In the genomic region with DNA sequence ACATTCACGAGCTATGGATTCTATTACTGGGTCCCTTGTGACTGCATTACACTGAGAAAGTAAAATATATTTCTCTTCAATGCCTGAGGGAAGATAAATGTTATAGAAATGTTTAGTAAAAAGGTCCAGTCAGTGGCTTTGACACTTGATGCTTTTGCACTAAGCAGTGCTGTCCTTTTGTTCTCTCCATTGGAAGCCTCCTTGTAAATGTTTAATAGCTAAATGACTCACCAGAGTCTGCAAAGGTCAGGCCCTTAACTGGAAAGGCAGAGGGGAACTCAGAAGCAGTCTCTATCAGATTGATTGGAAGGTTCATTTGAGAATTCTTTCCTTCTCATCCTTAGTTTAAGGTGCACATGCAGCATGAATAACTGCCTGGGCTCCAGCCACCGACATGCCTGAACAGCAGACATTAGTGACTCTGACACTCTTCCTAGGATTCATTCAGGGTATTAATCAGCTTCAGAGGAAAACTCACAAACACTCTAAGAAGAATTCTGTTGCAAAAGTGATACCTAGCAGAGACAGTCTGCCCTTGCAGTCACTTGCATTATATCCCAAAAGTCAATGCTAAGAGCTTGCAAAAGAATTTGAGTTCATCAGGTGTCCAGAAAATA, we compare ENCODE assay signal across 13 cellular contexts. TPM values are rescaled to one million over a fixed set of nuclear protein-coding genes. Genes with fewer than 3 reads are reported as not detected.
DNase-seq lines count a peak whose midpoint lies in the region; ATAC-seq and TF ChIP-seq lines count a peak whose summit lies in the region.
"Had no signal": no experiment of that assay in that cellular context is flagged by ENCODE, and none has a peak within 500 bp of the region (broad histone marks: within the 10 kb centered on the region; RNA-seq: fewer than 3 reads in every experiment).

No MANE protein-coding gene starts in this region.

- H3K27me3 ChIP-seq in gastroesophageal sphincter, result no peaks in the 10 kb centered on the region

- ATAC-seq in GM21786 (IDR thresholded peaks at IDR 0.05; ENCODE audit: unreplicated experiment) (peak; percentile 70), gastroesophageal sphincter (no peak), GM19328 (IDR thresholded peaks at IDR 0.05; ENCODE audit: unreplicated experiment) (no peak)

- intact Hi-C loops in head of caudate nucleus (cut with DNase I), result no loop called here
- intact Hi-C loops in activated T-helper 2 cell treated with anti-CD3 and anti-CD28 coated beads, Interferon-gamma antibody, Interleukin-2, Interleukin-4, amounts not matched to agents 10 μg/mL and 5 μg/mL and 100 μg/mL, durations not matched to agents 14 hours and 24 hours and 36 hours (cut with micrococcal nuclease), result no loop called here

- 24 to 75% methylated on average over 2 of the region's 2 CpGs for WGBS in gastroesophageal sphincter (ENCODE audit: low coverage in 1 of 2), 2 donors

- H3K27ac Mint-ChIP-seq in activated T-helper 2 cell treated with anti-CD3 and anti-CD28 coated beads, Interferon-gamma antibody, Interleukin-2, Interleukin-4, amounts not matched to agents 10 μg/mL and 5 μg/mL and 100 μg/mL, durations not matched to agents 14 hours and 24 hours and 36 hours, result no peak overlapping the region
- H3K27ac Mint-ChIP-seq: activated naive CD8-positive, alpha-beta T cell treated with anti-CD3 and anti-CD28 coated beads, Interleukin-2, amount 10 ng/mL, durations not matched to agents 7 days and 5 days had no signal

- H3K27ac ChIP-seq in gastroesophageal sphincter, result no peak overlapping the region

- H3K36me3 Mint-ChIP-seq in activated T-helper 2 cell treated with anti-CD3 and anti-CD28 coated beads, Interferon-gamma antibody, Interleukin-2, Interleukin-4, amounts not matched to agents 10 μg/mL and 5 μg/mL and 100 μg/mL, durations not matched to agents 14 hours and 24 hours and 36 hours (ENCODE audit: low read depth), result no peaks in the 10 kb centered on the region
- H3K36me3 Mint-ChIP-seq: activated naive CD8-positive, alpha-beta T cell treated with anti-CD3 and anti-CD28 coated beads, Interleukin-2, amount 10 ng/mL, durations not matched to agents 7 days and 5 days had no signal

- peak; percentile 68 for DNase-seq in DMS53 treated with DMSO at 0.1 percent for 48 hours (lab: John Stamatoyannopoulos, UW; ENCODE audit: unreplicated experiment)
- DNase-seq in M059J (ENCODE audit: low read depth), result peak; percentile 86
- peak; percentile 70 for DNase-seq in kidney glomerular epithelial cell (lab: John Stamatoyannopoulos, UW)
- DNase-seq in head of caudate nucleus, result no peak
- DNase-seq in activated T-helper 2 cell treated with anti-CD3 and anti-CD28 coated beads, Interferon-gamma antibody, Interleukin-2, Interleukin-4, amounts not matched to agents 10 μg/mL and 5 μg/mL and 100 μg/mL, durations not matched to agents 14 hours and 24 hours and 36 hours (ENCODE audit: low spot score), result no peak
- DNase-seq: activated naive CD8-positive, alpha-beta T cell treated with anti-CD3 and anti-CD28 coated beads, Interleukin-2, amount 10 ng/mL, durations not matched to agents 7 days and 5 days; DMS 273 treated with DMSO at 0.1 percent for 48 hours; NCI-H2107; right cardiac atrium; T1000 had no signal

- no peak for TF ChIP-seq EP300 in gastroesophageal sphincter (IDR thresholded peaks at IDR 0.05)

- peaks cover 10% of the 10 kb centered on the region for H3K4me1 Mint-ChIP-seq in activated T-helper 2 cell treated with anti-CD3 and anti-CD28 coated beads, Interferon-gamma antibody, Interleukin-2, Interleukin-4, amounts not matched to agents 10 μg/mL and 5 μg/mL and 100 μg/mL, durations not matched to agents 14 hours and 24 hours and 36 hours (ENCODE audit: low read depth)
- H3K4me1 Mint-ChIP-seq: activated naive CD8-positive, alpha-beta T cell treated with anti-CD3 and anti-CD28 coated beads, Interleukin-2, amount 10 ng/mL, durations not matched to agents 7 days and 5 days had no signal

- peaks cover 0 to 7% (median 0%) of the 10 kb centered on the region in 3 donors for H3K9me3 ChIP-seq in gastroesophageal sphincter

- TF ChIP-seq POLR2A in gastroesophageal sphincter (IDR thresholded peaks at IDR 0.05), result no peak

- TF ChIP-seq CTCF in gastroesophageal sphincter (IDR thresholded peaks at IDR 0.05), result no peak

- no peak overlapping the region for H3K4me3 ChIP-seq in gastroesophageal sphincter

- H3K36me3 ChIP-seq in gastroesophageal sphincter, result peaks cover 0 to 4% of the 10 kb centered on the region in 2 donors

- H3K4me3 Mint-ChIP-seq in activated T-helper 2 cell treated with anti-CD3 and anti-CD28 coated beads, Interferon-gamma antibody, Interleukin-2, Interleukin-4, amounts not matched to agents 10 μg/mL and 5 μg/mL and 100 μg/mL, durations not matched to agents 14 hours and 24 hours and 36 hours (ENCODE audit: low read depth), result no peak overlapping the region
- H3K4me3 Mint-ChIP-seq: activated naive CD8-positive, alpha-beta T cell treated with anti-CD3 and anti-CD28 coated beads, Interleukin-2, amount 10 ng/mL, durations not matched to agents 7 days and 5 days had no signal

- peaks cover 6% of the 10 kb centered on the region for H3K27me3 Mint-ChIP-seq in activated T-helper 2 cell treated with anti-CD3 and anti-CD28 coated beads, Interferon-gamma antibody, Interleukin-2, Interleukin-4, amounts not matched to agents 10 μg/mL and 5 μg/mL and 100 μg/mL, durations not matched to agents 14 hours and 24 hours and 36 hours (ENCODE audit: low read depth)

- H3K9me3 Mint-ChIP-seq in activated T-helper 2 cell treated with anti-CD3 and anti-CD28 coated beads, Interferon-gamma antibody, Interleukin-2, Interleukin-4, amounts not matched to agents 10 μg/mL and 5 μg/mL and 100 μg/mL, durations not matched to agents 14 hours and 24 hours and 36 hours, result no peaks in the 10 kb centered on the region
- H3K9me3 Mint-ChIP-seq: activated naive CD8-positive, alpha-beta T cell treated with anti-CD3 and anti-CD28 coated beads, Interleukin-2, amount 10 ng/mL, durations not matched to agents 7 days and 5 days had no signal

- H3K4me1 ChIP-seq in gastroesophageal sphincter, result peaks cover 0 to 17% (median 0%) of the 10 kb centered on the region in 3 donors

RNA-seq across cellular contexts. Expression of a gene that starts 11.5 kb away (rescaled TPM):
- 19.8 and 30.2 TPM in 2 replicates for total RNA-seq in M059J (2014; rRNA removed; shearing (Covaris generic))
- total RNA-seq in gastroesophageal sphincter, result 10 to 100 TPM in 3 of 4 donors, 1 to 10 TPM in 1; 7.8 to 22.1 (median 15.8) TPM
- total RNA-seq in activated T-helper 2 cell treated with anti-CD3 and anti-CD28 coated beads, Interferon-gamma antibody, Interleukin-2, Interleukin-4, amounts not matched to agents 10 μg/mL and 5 μg/mL and 100 μg/mL, durations not matched to agents 14 hours and 24 hours and 36 hours, result 40.3 and 40.7 TPM in 2 replicates

RNA-seq across cellular contexts. Expression of a gene that starts 25.0 kb away (rescaled TPM):
- 0.10 TPM in 1 of 2 replicates, not detected in the other for total RNA-seq in M059J (2014; rRNA removed; shearing (Covaris generic))
- not detected for total RNA-seq in gastroesophageal sphincter
- not detected in 2 replicates for total RNA-seq in activated T-helper 2 cell treated with anti-CD3 and anti-CD28 coated beads, Interferon-gamma antibody, Interleukin-2, Interleukin-4, amounts not matched to agents 10 μg/mL and 5 μg/mL and 100 μg/mL, durations not matched to agents 14 hours and 24 hours and 36 hours
- total RNA-seq: activated naive CD8-positive, alpha-beta T cell treated with anti-CD3 and anti-CD28 coated beads, Interleukin-2, amount 10 ng/mL, durations not matched to agents 7 days and 5 days; right cardiac atrium had no signal

Comparison
In these comparisons a context has a peak if more than half of its experiments do, and no peak if none do; other contexts are left out.
1. DNase-seq: peak in DMS53 treated with DMSO at 0.1 percent for 48 hours (single experiment), M059J (single experiment) and kidney glomerular epithelial cell (single experiment); none in head of caudate nucleus (0 of 42) and activated T-helper 2 cell treated with anti-CD3 and anti-CD28 coated beads, Interferon-gamma antibody, Interleukin-2, Interleukin-4, amounts not matched to agents 10 μg/mL and 5 μg/mL and 100 μg/mL, durations not matched to agents 14 hours and 24 hours and 36 hours (single experiment).